20 cellular contexts compared by ENCODE assay signal in genomic region chr12:131333136-131333535, GRCh38.
A peak's percentile ranks its signal among the peaks of the same experiment; 100 is the strongest.
DNase-seq lines count a peak whose midpoint lies in the region; TF ChIP-seq lines count a peak whose summit lies in the region.
"Had no signal": no experiment of that assay in that cellular context is flagged by ENCODE, and none has a peak within 500 bp of the region (broad histone marks: within the 10 kb centered on the region; RNA-seq: fewer than 3 reads in every experiment).

No MANE protein-coding gene starts in this region.

- no peaks in the 10 kb centered on the region for H3K27me3 Mint-ChIP-seq in activated CD4-positive, alpha-beta memory T cell treated with anti-CD3 and anti-CD28 coated beads, Interleukin-2, amount 10 ng/mL, durations not matched to agents 7 days and 5 days
- no peaks in the 10 kb centered on the region for H3K27me3 Mint-ChIP-seq in activated CD4-positive, alpha-beta memory T cell treated with anti-CD3 and anti-CD28 coated beads for 36 hours

- no peaks in the 10 kb centered on the region for H3K79me2 ChIP-seq in trophoblast cell (ENCODE audit: control insufficient read depth, insufficient read depth, low read length, poor library complexity)
- no peaks in the 10 kb centered on the region for H3K79me2 ChIP-seq in OCI-LY7 (ENCODE audit: insufficient read depth, low read depth, low read length)

- H2AK5ac ChIP-seq in trophoblast cell (ENCODE audit: low read length) = no peak overlapping the region

- no peaks in the 10 kb centered on the region for H3K27me3 ChIP-seq in trophoblast cell (ENCODE audit: insufficient read depth, low read length)
- H3K27me3 ChIP-seq: BLaER1 had no signal

- H4K8ac ChIP-seq in trophoblast cell (ENCODE audit: low read depth, low read length) = no peak overlapping the region

- H3K4me1 ChIP-seq in trophoblast cell (ENCODE audit: control insufficient read depth in 1 of 2, insufficient read depth in 2 of 2, low read length in 2 of 2) (no peaks in the 10 kb centered on the region), OCI-LY7 (ENCODE audit: insufficient read depth, low read length, poor library complexity, severe bottlenecking) (no peaks in the 10 kb centered on the region)
- H3K4me1 ChIP-seq: Caco-2, HAP-1 had no signal

- no peak overlapping the region for H3K27ac Mint-ChIP-seq in activated CD4-positive, alpha-beta memory T cell treated with anti-CD3 and anti-CD28 coated beads, Interleukin-2, amount 10 ng/mL, durations not matched to agents 7 days and 5 days
- H3K27ac Mint-ChIP-seq in activated CD4-positive, alpha-beta memory T cell treated with anti-CD3 and anti-CD28 coated beads for 36 hours = no peak overlapping the region
- H3K27ac Mint-ChIP-seq: B cell; CD4-positive, CD25-positive, alpha-beta regulatory T cell; CD8-positive, alpha-beta T cell; HFFc6 had no signal

- H3K14ac ChIP-seq in trophoblast cell (ENCODE audit: low read length) = no peak overlapping the region

- intact Hi-C loops in activated CD4-positive, alpha-beta memory T cell treated with anti-CD3 and anti-CD28 coated beads for 36 hours (cut with micrococcal nuclease) = no loop called here
- intact Hi-C loops in OCI-LY7 (cut with micrococcal nuclease; ENCODE audit: unreplicated experiment) = no loop called here

- H3K36me3 ChIP-seq in trophoblast cell (ENCODE audit: control insufficient read depth in 1 of 2, insufficient read depth in 2 of 2, low read length in 2 of 2) (no peaks in the 10 kb centered on the region), OCI-LY7 (ENCODE audit: insufficient read depth, low read length) (no peaks in the 10 kb centered on the region)
- H3K36me3 ChIP-seq: BLaER1, HAP-1 had no signal

- H3K9me3 ChIP-seq in trophoblast cell (ENCODE audit: insufficient read depth, low read depth, low read length) = peaks cover 6% of the 10 kb centered on the region
- H3K9me3 ChIP-seq in OCI-LY7 (ENCODE audit: low read length) = no peaks in the 10 kb centered on the region
- H3K9me3 ChIP-seq: BLaER1, Caco-2, HAP-1 had no signal

- no peak overlapping the region for H2BK12ac ChIP-seq in trophoblast cell (ENCODE audit: low read length)

- H3K9ac ChIP-seq in trophoblast cell (ENCODE audit: low read length) = peak overlapping the region; percentile 21
- H3K9ac ChIP-seq: BLaER1 had no signal

- H3K36me3 Mint-ChIP-seq in activated CD4-positive, alpha-beta memory T cell treated with anti-CD3 and anti-CD28 coated beads, Interleukin-2, amount 10 ng/mL, durations not matched to agents 7 days and 5 days (ENCODE audit: low read depth) = no peaks in the 10 kb centered on the region
- no peaks in the 10 kb centered on the region for H3K36me3 Mint-ChIP-seq in activated CD4-positive, alpha-beta memory T cell treated with anti-CD3 and anti-CD28 coated beads for 36 hours
- H3K36me3 Mint-ChIP-seq: CD4-positive, CD25-positive, alpha-beta regulatory T cell; CD8-positive, alpha-beta T cell had no signal

- no peak overlapping the region for H3K4me3 Mint-ChIP-seq in activated CD4-positive, alpha-beta memory T cell treated with anti-CD3 and anti-CD28 coated beads, Interleukin-2, amount 10 ng/mL, durations not matched to agents 7 days and 5 days
- H3K4me3 Mint-ChIP-seq in activated CD4-positive, alpha-beta memory T cell treated with anti-CD3 and anti-CD28 coated beads for 36 hours = no peak overlapping the region
- H3K4me3 Mint-ChIP-seq: B cell; CD4-positive, CD25-positive, alpha-beta regulatory T cell; CD8-positive, alpha-beta T cell; HFFc6 had no signal

- no peak overlapping the region for H3K23ac ChIP-seq in trophoblast cell (ENCODE audit: low read length)

- no peaks in the 10 kb centered on the region for H3K79me1 ChIP-seq in trophoblast cell (ENCODE audit: low read length)

- H2BK5ac ChIP-seq in trophoblast cell (ENCODE audit: low read depth, low read length, poor library complexity) = no peak overlapping the region

- no peak overlapping the region for H3K18ac ChIP-seq in trophoblast cell (ENCODE audit: low read length)

- H3K27ac ChIP-seq in trophoblast cell (ENCODE audit: low read depth, low read length) = no peak overlapping the region
- H3K27ac ChIP-seq in OCI-LY7 (ENCODE audit: low read depth, low read length, poor library complexity, severe bottlenecking) = no peak overlapping the region
- H3K27ac ChIP-seq: 22Rv1, BLaER1, C4-2B had no signal

- BruUV-seq in OCI-LY7 (replicated peaks; lab: Mats Ljungman, UMichigan) = no TSS peak

- no peak overlapping the region for H2AFZ ChIP-seq in trophoblast cell (ENCODE audit: insufficient read depth, low read length, poor library complexity)
- no peak overlapping the region for H2AFZ ChIP-seq in OCI-LY7 (ENCODE audit: low read length)

- no peaks in the 10 kb centered on the region for H3K9me3 Mint-ChIP-seq in activated CD4-positive, alpha-beta memory T cell treated with anti-CD3 and anti-CD28 coated beads, Interleukin-2, amount 10 ng/mL, durations not matched to agents 7 days and 5 days
- H3K9me3 Mint-ChIP-seq in activated CD4-positive, alpha-beta memory T cell treated with anti-CD3 and anti-CD28 coated beads for 36 hours = no peaks in the 10 kb centered on the region
- H3K9me3 Mint-ChIP-seq: CD4-positive, CD25-positive, alpha-beta regulatory T cell; CD8-positive, alpha-beta T cell had no signal

- H3K4me3 ChIP-seq in trophoblast cell (ENCODE audit: low read depth, low read length) = no peak overlapping the region
- no peak overlapping the region for H3K4me3 ChIP-seq in OCI-LY7 (ENCODE audit: low read depth, low read length, poor library complexity, severe bottlenecking)
- H3K4me3 ChIP-seq: BLaER1, HAP-1 had no signal

- H2BK120ac ChIP-seq in trophoblast cell (ENCODE audit: insufficient read depth, low read length, poor library complexity) = no peak overlapping the region

- no CpG with 5 or more reads among the region's 12 CpGs for WGBS in trophoblast cell (ENCODE audit: extremely low coverage, insufficient coverage, insufficient read length)

- POLR2A ChIA-PET in activated CD4-positive, alpha-beta memory T cell treated with anti-CD3 and anti-CD28 coated beads, Interleukin-2, amount 10 ng/mL, durations not matched to agents 7 days and 5 days (lab: Charles Lee) = no interaction called here
- POLR2A ChIA-PET in activated CD4-positive, alpha-beta memory T cell treated with anti-CD3 and anti-CD28 coated beads for 36 hours (lab: Charles Lee) = no interaction called here
- POLR2A ChIA-PET in OCI-LY7 (lab: Charles Lee) = no interaction called here

- H3K4me2 ChIP-seq in trophoblast cell (ENCODE audit: low read length) (no peak overlapping the region), OCI-LY7 (ENCODE audit: low read length) (no peak overlapping the region)
- H3K4me2 ChIP-seq: BLaER1 had no signal

- TF ChIP-seq CTCF in OCI-LY7 (conservative IDR thresholded peaks at IDR 0.05; ENCODE audit: low read length) = no peak

- no peaks in the 10 kb centered on the region for H3K9me2 ChIP-seq in OCI-LY7 (ENCODE audit: insufficient read depth, low read length)

- no peak overlapping the region for H3K4ac ChIP-seq in trophoblast cell (ENCODE audit: low read depth, low read length)

- H4K20me1 ChIP-seq in OCI-LY7 (ENCODE audit: insufficient read depth, low read length) = no peaks in the 10 kb centered on the region
- H4K20me1 ChIP-seq: BLaER1 had no signal

- DNase-seq in activated CD4-positive, alpha-beta memory T cell treated with anti-CD3 and anti-CD28 coated beads, Interleukin-2, amount 10 ng/mL, durations not matched to agents 7 days and 5 days = peak; percentile 9
- DNase-seq in activated CD4-positive, alpha-beta memory T cell treated with anti-CD3 and anti-CD28 coated beads for 36 hours = no peak
- peak; percentile 42 for DNase-seq in activated effector memory CD4-positive, alpha-beta T cell treated with anti-CD3 and anti-CD28 coated beads, Interleukin-2, amount 50 U/mL, for 16 hours
- no peak for DNase-seq in activated effector memory CD4-positive, alpha-beta T cell treated with Interleukin-2 at 50 U/mL for 16 hours
- DNase-seq in mesenteric fat pad (ENCODE audit: low spot score) (peak; percentile 64), trophoblast cell (no peak), OCI-LY7 (ENCODE audit: low spot score) (no peak)
- no peak for DNase-seq in stimulated activated naive CD4-positive, alpha-beta T cell (lab: John Stamatoyannopoulos, UW)
- DNase-seq: Caco-2; CD4-positive, CD25-positive, alpha-beta regulatory T cell; DMS153; DND-41; GOT3; HFFc6 had no signal

- H4K91ac ChIP-seq in trophoblast cell (ENCODE audit: low read depth, low read length) = no peak overlapping the region

- CTCF ChIA-PET in activated CD4-positive, alpha-beta memory T cell treated with anti-CD3 and anti-CD28 coated beads, Interleukin-2, amount 10 ng/mL, durations not matched to agents 7 days and 5 days (lab: Charles Lee) = no interaction called here
- CTCF ChIA-PET in activated CD4-positive, alpha-beta memory T cell treated with anti-CD3 and anti-CD28 coated beads for 36 hours (lab: Charles Lee) = no interaction called here
- CTCF ChIA-PET in OCI-LY7 (lab: Charles Lee; ENCODE audit: unreplicated experiment) = no interaction called here

- no peaks in the 10 kb centered on the region for H3K4me1 Mint-ChIP-seq in activated CD4-positive, alpha-beta memory T cell treated with anti-CD3 and anti-CD28 coated beads, Interleukin-2, amount 10 ng/mL, durations not matched to agents 7 days and 5 days
- no peaks in the 10 kb centered on the region for H3K4me1 Mint-ChIP-seq in activated CD4-positive, alpha-beta memory T cell treated with anti-CD3 and anti-CD28 coated beads for 36 hours (ENCODE audit: low read depth)
- H3K4me1 Mint-ChIP-seq: B cell; CD4-positive, CD25-positive, alpha-beta regulatory T cell had no signal

- H4K12ac ChIP-seq in trophoblast cell (ENCODE audit: low read depth, low read length) = no peak overlapping the region

Comparison
In these comparisons a context has a peak if more than half of its experiments do, and no peak if none do; other contexts are left out.
1. DNase-seq: peak in activated CD4-positive, alpha-beta memory T cell treated with anti-CD3 and anti-CD28 coated beads, Interleukin-2, amount 10 ng/mL, durations not matched to agents 7 days and 5 days (single experiment), activated effector memory CD4-positive, alpha-beta T cell treated with anti-CD3 and anti-CD28 coated beads, Interleukin-2, amount 50 U/mL, for 16 hours (single experiment) and mesenteric fat pad (single experiment); none in activated CD4-positive, alpha-beta memory T cell treated with anti-CD3 and anti-CD28 coated beads for 36 hours (single experiment), activated effector memory CD4-positive, alpha-beta T cell treated with Interleukin-2 at 50 U/mL for 16 hours (single experiment), trophoblast cell (0 of 2), OCI-LY7 (single experiment) and stimulated activated naive CD4-positive, alpha-beta T cell (0 of 6).